In the genomic region with DNA sequence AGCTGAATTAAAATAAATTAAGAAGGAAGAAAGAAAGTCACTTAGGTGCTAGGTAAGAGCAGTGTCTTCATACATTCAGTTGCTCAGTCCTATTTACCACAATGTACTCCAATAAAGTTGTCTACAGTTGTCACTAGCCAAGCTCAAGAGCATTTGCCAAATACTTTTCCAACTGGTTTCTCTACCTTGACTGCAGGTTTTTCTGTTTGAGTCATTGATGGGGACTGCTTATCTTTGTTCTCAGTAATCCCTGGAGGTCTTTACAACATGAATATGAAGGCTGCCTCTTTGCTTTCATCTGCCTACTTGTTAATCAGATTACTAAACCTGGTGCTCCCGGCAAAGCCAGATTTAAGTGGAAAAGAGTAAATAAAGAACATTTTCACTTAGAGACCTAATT, we compare ENCODE assay signal across 28 cellular contexts.
DNase-seq lines count a peak whose midpoint lies in the region; ATAC-seq and TF ChIP-seq lines count a peak whose summit lies in the region.
"Had no signal": no experiment of that assay in that cellular context is flagged by ENCODE, and none has a peak within 500 bp of the region (broad histone marks: within the 10 kb centered on the region; RNA-seq: fewer than 3 reads in every experiment).

No MANE protein-coding gene starts in this region.

- H3K9me2 ChIP-seq in hepatocyte (replicated peaks; ENCODE audit: insufficient read depth): no peaks in the 10 kb centered on the region

- H3K4me2 ChIP-seq in hepatocyte: no peak overlapping the region
- H3K4me2 ChIP-seq: smooth muscle cell had no signal

- H2AFZ ChIP-seq in hepatocyte: no peak overlapping the region

- H3K9me3 ChIP-seq in A673 (ENCODE audit: low read depth, low read length, poor library complexity, severe bottlenecking) (no peaks in the 10 kb centered on the region), hepatocyte (ENCODE audit: low read depth) (no peaks in the 10 kb centered on the region)
- H3K9me3 ChIP-seq: colonic mucosa, pancreas had no signal

- H3K27ac ChIP-seq in A673 (ENCODE audit: low read depth, low read length, poor library complexity, severe bottlenecking): peak overlapping the region; percentile 55
- peak overlapping the region; percentile 12 for H3K27ac ChIP-seq in hepatocyte
- H3K27ac ChIP-seq: colonic mucosa, pancreas had no signal

- peaks cover 68% of the 10 kb centered on the region for H3K4me1 ChIP-seq in A673 (ENCODE audit: insufficient read depth, low read length, poor library complexity, severe bottlenecking)
- H3K4me1 ChIP-seq in hepatocyte (ENCODE audit: insufficient read depth): peaks cover 4% of the 10 kb centered on the region
- H3K4me1 ChIP-seq: colonic mucosa, pancreas had no signal

- BruUV-seq in A673 (replicated peaks; lab: Mats Ljungman, UMichigan): no TSS peak

- no peaks in the 10 kb centered on the region for H4K20me1 ChIP-seq in hepatocyte (ENCODE audit: insufficient read depth, poor library complexity, severe bottlenecking)

- WGBS in hepatocyte (ENCODE audit: low lambda C conversion rate, missing lambda C conversion rate): 12% methylated on average over 1 of the region's 1 CpG

- intact Hi-C loops in A673 (cut with micrococcal nuclease; ENCODE audit: unreplicated experiment): no loop called here
- intact Hi-C loops in Right ventricle myocardium superior (cut with DNase I): no loop called here

- POLR2A ChIA-PET in A673 (lab: Charles Lee; ENCODE audit: low non-redundant PET): no interaction called here

- peaks cover 9% of the 10 kb centered on the region for H3K79me2 ChIP-seq in hepatocyte

- H3K27me3 ChIP-seq in A673 (replicated peaks; ENCODE audit: insufficient read depth, low read depth, low read length, poor library complexity): no peaks in the 10 kb centered on the region
- no peaks in the 10 kb centered on the region for H3K27me3 ChIP-seq in hepatocyte
- H3K27me3 ChIP-seq: colonic mucosa, pancreas had no signal

- no peak for TF ChIP-seq CTCF in A673 (conservative IDR thresholded peaks at IDR 0.05; ENCODE audit: low read depth, low read length)
- no peak for TF ChIP-seq CTCF in hepatocyte (IDR thresholded peaks at IDR 0.05; ENCODE audit: poor library complexity)

- peaks cover 94% of the 10 kb centered on the region for H3K36me3 ChIP-seq in A673 (ENCODE audit: insufficient read depth, low read length, poor library complexity, severe bottlenecking)
- H3K36me3 ChIP-seq in hepatocyte (replicated peaks; ENCODE audit: insufficient read depth, low read depth): no peaks in the 10 kb centered on the region
- H3K36me3 ChIP-seq: colonic mucosa had no signal

- no peak for ATAC-seq in Right ventricle myocardium superior (ENCODE audit: poor library complexity)
- ATAC-seq: HepG2; left lobe of liver; right cardiac atrium; stimulated activated naive CD8-positive, alpha-beta T cell treated with anti-CD3 and anti-CD28 coated beads, Interleukin-15, amount 100 ng/mL, for 72 hours had no signal

- CTCF ChIA-PET in A673 (lab: Charles Lee): no interaction called here

- H3K4me3 ChIP-seq in A673 (ENCODE audit: low read depth, low read length, poor library complexity, severe bottlenecking): no peak overlapping the region
- no peak overlapping the region for H3K4me3 ChIP-seq in hepatocyte
- H3K4me3 ChIP-seq: colonic mucosa, pancreas, smooth muscle cell had no signal

- DNase-seq in A673 (ENCODE audit: low spot score): no peak
- peak; percentile 48 for DNase-seq in D341Med (ENCODE audit: low spot score)
- peak; percentile 27 for DNase-seq in SK-N-DZ (ENCODE audit: low spot score)
- no peak for DNase-seq in hepatocyte (ENCODE audit: low spot score)
- DNase-seq in A172 (ENCODE audit: low spot score): no peak
- DNase-seq in NCI-H510A treated with DMSO at 0.1 percent for 48 hours (lab: John Stamatoyannopoulos, UW): no peak
- no peak for DNase-seq in Right ventricle myocardium superior
- DNase-seq: activated CD4-positive, alpha-beta memory T cell treated with anti-CD3 and anti-CD28 coated beads for 36 hours; activated CD4-positive, alpha-beta T cell treated with anti-CD3 and anti-CD28 coated beads for 1 hour; activated naive CD4-positive, alpha-beta T cell treated with anti-CD3 and anti-CD28 coated beads, Interleukin-2, amount 50 U/mL, for 16 hours; aorta; colonic mucosa; DMS79 treated with DMSO at 0.1 percent for 48 hours; effector CD4-positive, alpha-beta T cell; GF-D8; H7; Karpas-422; mesenchymal stem cell; NCI-H1417 treated with DMSO at 0.1 percent for 48 hours; NCI-H2029 treated with DMSO at 0.1 percent for 48 hours; NCI-H748 treated with DMSO at 0.1 percent for 48 hours; pancreas; right cardiac atrium; RPMI8226; stimulated activated naive CD8-positive, alpha-beta T cell treated with anti-CD3 and anti-CD28 coated beads, Interleukin-15, amount 100 ng/mL, for 72 hours had no signal

Comparison
In these comparisons a context has a peak if more than half of its experiments do, and no peak if none do; other contexts are left out.
1. DNase-seq: peak in D341Med (single experiment) and SK-N-DZ (single experiment); none in A673 (single experiment), hepatocyte (single experiment), A172 (single experiment), NCI-H510A treated with DMSO at 0.1 percent for 48 hours (single experiment) and Right ventricle myocardium superior (single experiment).